ENCODE assay signal across 23 cellular contexts in genomic region chr9:38697901-38698300, GRCh38. TPM values are rescaled to one million over a fixed set of nuclear protein-coding genes. Genes with fewer than 3 reads are reported as not detected.
"Had no signal": no experiment of that assay in that cellular context is flagged by ENCODE, and none has a peak within 500 bp of the region (broad histone marks: within the 10 kb centered on the region; RNA-seq: fewer than 3 reads in every experiment).

No MANE protein-coding gene starts in this region.

- H3K4me1 ChIP-seq: adrenal gland had no signal

- H3K27me3 ChIP-seq: adrenal gland, MG63, SJSA1 had no signal

- H3K27ac ChIP-seq: adrenal gland, KMS-11, SJSA1 had no signal

- H3K9me3 ChIP-seq: adrenal gland, MG63, SJSA1 had no signal

- DNase-seq: activated CD4-positive, alpha-beta T cell treated with anti-CD3 and anti-CD28 coated beads for 4 hours; activated CD8-positive, alpha-beta memory T cell treated with anti-CD3 and anti-CD28 coated beads, Interleukin-2, amount 50 U/mL, for 4 hours; activated CD8-positive, alpha-beta T cell treated with anti-CD3 and anti-CD28 coated beads for 36 hours; activated naive CD4-positive, alpha-beta T cell treated with anti-CD3 and anti-CD28 coated beads, Interleukin-2, amount 50 U/mL, for 16 hours; activated naive CD8-positive, alpha-beta T cell treated with anti-CD3 and anti-CD28 coated beads, Interleukin-2, amount 10 ng/mL, durations not matched to agents 7 days and 5 days; activated T-cell treated with anti-CD3 and anti-CD28 coated beads, Interleukin-2, amount 50 U/mL, for 72 hours; adrenal gland; anterior cingulate cortex; cerebellar nuclear complex; MG63; MV-4-11; NCI-H1105 treated with DMSO at 0.1 percent for 48 hours; NCI-H1694; NCI-H510A treated with DMSO at 0.1 percent for 48 hours; NCI-H82; SHP77; SW 1271 had no signal

- ATAC-seq: activated CD4-positive, CD25-positive, alpha-beta regulatory T cell treated with anti-CD3 and anti-CD28 coated beads, Interleukin-2, amount 50 U/mL, for 24 hours; activated CD8-positive, alpha-beta T cell treated with anti-CD3 and anti-CD28 coated beads for 36 hours; activated T-cell treated with anti-CD3 and anti-CD28 coated beads, Interleukin-2, amount 50 U/mL, for 72 hours; SK-N-SH treated with all-trans-retinoic acid at 6 μM for 48 hours had no signal

- H3K4me2 ChIP-seq: KMS-11 had no signal

- H3K9ac ChIP-seq: KMS-11 had no signal

- H3K4me3 ChIP-seq: adrenal gland, MG63, SJSA1 had no signal

- H3K36me3 ChIP-seq: adrenal gland, MG63, SJSA1 had no signal

RNA-seq across cellular contexts. Expression of gene FAM240B, which starts 22.0 kb away (rescaled TPM):
- total RNA-seq: activated CD8-positive, alpha-beta T cell treated with anti-CD3 and anti-CD28 coated beads for 36 hours; activated naive CD8-positive, alpha-beta T cell treated with anti-CD3 and anti-CD28 coated beads, Interleukin-2, amount 10 ng/mL, durations not matched to agents 7 days and 5 days; activated T-cell treated with anti-CD3 and anti-CD28 coated beads, Interleukin-2, amount 50 U/mL, for 72 hours; adrenal gland; cardiac septum; SJSA1; T-helper 1 cell treated with Interleukin-12 subunit alpha and Interleukin-12 subunit beta and Interleukin-4 antibody, amounts not matched to agents 30 ng/mL and 1 ng/mL, for 36 hours had no signal
- polyA plus RNA-seq: adrenal gland had no signal
